29 cellular contexts compared by ENCODE assay signal in genomic region chr7:150430465-150431085, GRCh38. TPM values are rescaled to one million over a fixed set of nuclear protein-coding genes. Genes with fewer than 3 reads are reported as not detected.
DNase-seq lines count a peak whose midpoint lies in the region; ATAC-seq and TF ChIP-seq lines count a peak whose summit lies in the region.
"Had no signal": no experiment of that assay in that cellular context is flagged by ENCODE, and none has a peak within 500 bp of the region (broad histone marks: within the 10 kb centered on the region; RNA-seq: fewer than 3 reads in every experiment).

No MANE protein-coding gene starts in this region.

- no peak overlapping the region for H3K14ac ChIP-seq in neuronal stem cell (ENCODE audit: low read length)

- no peak for ATAC-seq in SK-N-SH treated with all-trans-retinoic acid at 6 μM for 48 hours
- ATAC-seq in DND-41 (ENCODE audit: insufficient read depth, low read depth): no peak
- ATAC-seq in GM19467 (IDR thresholded peaks at IDR 0.05; ENCODE audit: unreplicated experiment): no peak
- ATAC-seq: heart right ventricle; stimulated activated memory B cell treated with anti-CD40 and anti-IgM and Interleukin-4, amounts not matched to agents 10 μg/mL and 1 μg/mL and 100 μg/mL, for 72 hours had no signal

- H3K27ac ChIP-seq in SK-N-SH (ENCODE audit: low read depth in 2 of 2, low read length in 1 of 2) (no peak overlapping the region), DND-41 (ENCODE audit: low read length) (no peak overlapping the region), neuronal stem cell (replicated peaks; ENCODE audit: low read length) (no peak overlapping the region)
- H3K27ac ChIP-seq: 22Rv1, ascending aorta, colonic mucosa, epithelial cell of prostate, heart right ventricle, prostate gland, upper lobe of left lung had no signal

- H3K27me3 ChIP-seq in SK-N-SH (ENCODE audit: insufficient read depth) (peaks cover 19% of the 10 kb centered on the region), DND-41 (ENCODE audit: insufficient read depth, low read length, poor library complexity) (no peaks in the 10 kb centered on the region), adipocyte (replicated peaks; ENCODE audit: control insufficient read depth, insufficient read depth, low read length) (peaks cover 8% of the 10 kb centered on the region), neuronal stem cell (ENCODE audit: control insufficient read depth in 3 of 3, insufficient read depth in 3 of 3, low read depth in 1 of 3, low read length in 3 of 3) (peaks cover 0 to 8% (median 0%) of the 10 kb centered on the region in 3 experiments)
- H3K27me3 ChIP-seq: ascending aorta, colonic mucosa, upper lobe of left lung had no signal

- POLR2A ChIA-PET in SK-N-SH (lab: Yijun Ruan, JAX): no interaction called here

- H3K4me2 ChIP-seq in SK-N-SH: no peak overlapping the region
- no peak overlapping the region for H3K4me2 ChIP-seq in DND-41 (ENCODE audit: insufficient read depth, low read length)
- no peak overlapping the region for H3K4me2 ChIP-seq in neuronal stem cell (ENCODE audit: insufficient read depth, low read length, poor library complexity, severe bottlenecking)

- no peak for DNase-seq in SK-N-SH
- peak; percentile 19 for DNase-seq in DND-41
- peak; percentile 39 for DNase-seq in adipocyte (ENCODE audit: low read depth)
- no peak for DNase-seq in neuronal stem cell (ENCODE audit: low spot score)
- no peak for DNase-seq in NCI-H526 treated with DMSO at 0.1 percent for 48 hours (lab: John Stamatoyannopoulos, UW)
- DNase-seq in HK-2 (ENCODE audit: unreplicated experiment): no peak
- DNase-seq: activated CD4-positive, alpha-beta memory T cell treated with anti-CD3 and anti-CD28 coated beads, Interleukin-2, amount 10 ng/mL, durations not matched to agents 7 days and 5 days; activated naive CD8-positive, alpha-beta T cell treated with anti-CD3 and anti-CD28 coated beads, Interleukin-2, amount 10 ng/mL, durations not matched to agents 7 days and 5 days; activated T-cell treated with anti-CD3 and anti-CD28 coated beads for 4 hours; CD4-positive, CD25-positive, alpha-beta regulatory T cell; colonic mucosa; effector memory CD4-positive, alpha-beta T cell; foreskin melanocyte; heart right ventricle; kidney; NCI-H1092 treated with DMSO at 0.1 percent for 48 hours; NCI-H187; NCI-H526; SHP77; T-helper 9 cell; upper lobe of left lung had no signal

- no peak overlapping the region for H3K23ac ChIP-seq in neuronal stem cell (ENCODE audit: low read depth, low read length, poor library complexity)

- H3K9me3 ChIP-seq in SK-N-SH (no peaks in the 10 kb centered on the region), DND-41 (ENCODE audit: insufficient read depth, low read length, severe bottlenecking) (no peaks in the 10 kb centered on the region), adipocyte (ENCODE audit: control insufficient read depth, low read length) (peaks cover 4% of the 10 kb centered on the region), neuronal stem cell (replicated peaks in 1 of 2; ENCODE audit: control insufficient read depth in 2 of 2, insufficient read depth in 1 of 2, low read depth in 1 of 2, low read length in 2 of 2) (no peaks in the 10 kb centered on the region)
- H3K9me3 ChIP-seq: ascending aorta, colonic mucosa, heart right ventricle, prostate gland, upper lobe of left lung had no signal

- no peak overlapping the region for H2BK5ac ChIP-seq in neuronal stem cell (ENCODE audit: low read length)

- no peak overlapping the region for H2AFZ ChIP-seq in SK-N-SH (ENCODE audit: low read depth)
- H2AFZ ChIP-seq in DND-41 (ENCODE audit: low read depth, low read length): no peak overlapping the region
- no peak overlapping the region for H2AFZ ChIP-seq in neuronal stem cell (ENCODE audit: low read length)

- H3K9me2 ChIP-seq in SK-N-SH: no peaks in the 10 kb centered on the region

- H3K9ac ChIP-seq in SK-N-SH (no peak overlapping the region), DND-41 (ENCODE audit: low read depth, low read length) (no peak overlapping the region), adipocyte (ENCODE audit: low read length) (no peak overlapping the region), neuronal stem cell (ENCODE audit: low read depth, low read length, poor library complexity) (no peak overlapping the region)

- H4K91ac ChIP-seq in neuronal stem cell (ENCODE audit: low read depth, low read length, poor library complexity): no peak overlapping the region

- H3K4me1 ChIP-seq in SK-N-SH (ENCODE audit: control insufficient read depth in 1 of 2, insufficient read depth in 2 of 2, low read depth in 1 of 2, low read length in 1 of 2) (peaks cover 0 to 11% of the 10 kb centered on the region in 2 experiments; a peak in 2 of 4 replicates), DND-41 (ENCODE audit: insufficient read depth, low read length) (peaks cover 41% of the 10 kb centered on the region), adipocyte (ENCODE audit: control insufficient read depth, insufficient read depth, low read length) (peaks cover 7% of the 10 kb centered on the region), neuronal stem cell (ENCODE audit: control insufficient read depth in 2 of 2, insufficient read depth in 1 of 2, low read depth in 1 of 2, low read length in 2 of 2) (peaks cover 10 to 15% of the 10 kb centered on the region in 2 donors)
- H3K4me1 ChIP-seq: ascending aorta, prostate gland had no signal

- TF ChIP-seq RAD21 in SK-N-SH (IDR thresholded peaks at IDR 0.05; ENCODE audit: low read length): no peak

- H3K4me3 ChIP-seq in SK-N-SH (ENCODE audit: low read depth in 2 of 2, low read length in 1 of 2): no peak overlapping the region
- no peak overlapping the region for H3K4me3 ChIP-seq in DND-41 (ENCODE audit: low read depth in 1 of 2, low read length in 2 of 2)
- H3K4me3 ChIP-seq in adipocyte (ENCODE audit: low read length): no peak overlapping the region
- H3K4me3 ChIP-seq in neuronal stem cell (ENCODE audit: low read length in 2 of 2): no peak overlapping the region
- H3K4me3 ChIP-seq: ascending aorta, colonic mucosa, heart right ventricle, prostate gland, upper lobe of left lung had no signal

- H2BK15ac ChIP-seq in neuronal stem cell (ENCODE audit: low read length): no peak overlapping the region

- no peak overlapping the region for H2AK5ac ChIP-seq in neuronal stem cell (ENCODE audit: low read depth, low read length)

- H3K79me1 ChIP-seq in neuronal stem cell (ENCODE audit: low read depth, low read length): no peaks in the 10 kb centered on the region

- H3K18ac ChIP-seq in neuronal stem cell (ENCODE audit: low read length): peak overlapping the region; percentile 72

- 35% methylated on average over 14 of the region's 14 CpGs for WGBS in SK-N-SH (ENCODE audit: low lambda C conversion rate)
- no CpG with 5 or more reads among the region's 14 CpGs for WGBS in neuronal stem cell (ENCODE audit: extremely low coverage in 2 of 2, insufficient read length in 2 of 2, insufficient replicate concordance in 1 of 2), 2 donors

- no peak overlapping the region for H2BK120ac ChIP-seq in neuronal stem cell (ENCODE audit: low read depth, low read length)

- TF ChIP-seq EP300 in SK-N-SH (IDR thresholded peaks at IDR 0.05; ENCODE audit: borderline replicate concordance in 1 of 2, low read depth in 1 of 2, low read length in 1 of 2): no peak

- H4K20me1 ChIP-seq in SK-N-SH (ENCODE audit: insufficient read depth) (no peaks in the 10 kb centered on the region), DND-41 (ENCODE audit: insufficient read depth, low read length) (no peaks in the 10 kb centered on the region)

- H4K8ac ChIP-seq in neuronal stem cell (ENCODE audit: low read depth, low read length): no peak overlapping the region

- CTCF ChIA-PET in SK-N-SH (lab: Yijun Ruan, JAX): interaction anchor here (1.0 to 5.0 kb wide), 5 partner anchors 9 to 67 kb away, joined by 3 to 20 read pairs (median 5); partner anchors contain the start of gene GIMAP8

- TF ChIP-seq CTCF in SK-N-SH (IDR thresholded peaks at IDR 0.05) (no peak), DND-41 (IDR thresholded peaks at IDR 0.05; ENCODE audit: borderline replicate concordance, extremely low read depth, low read length, poor library complexity, severe bottlenecking) (no peak)

- H3K79me2 ChIP-seq in SK-N-SH (ENCODE audit: insufficient read depth) (no peaks in the 10 kb centered on the region), DND-41 (ENCODE audit: insufficient read depth, low read length) (no peaks in the 10 kb centered on the region)

- H2BK12ac ChIP-seq in neuronal stem cell (ENCODE audit: low read length): no peak overlapping the region

- H3K4ac ChIP-seq in neuronal stem cell (ENCODE audit: low read length): no peak overlapping the region

- H3F3A ChIP-seq in SK-N-SH (replicated peaks; ENCODE audit: insufficient read depth): no peaks in the 10 kb centered on the region

- H3K36me3 ChIP-seq in SK-N-SH (replicated peaks in 1 of 2; ENCODE audit: control insufficient read depth in 1 of 2, insufficient read depth in 2 of 2, low read length in 1 of 2) (no peaks in the 10 kb centered on the region), DND-41 (ENCODE audit: insufficient read depth, low read length) (no peaks in the 10 kb centered on the region), adipocyte (ENCODE audit: control insufficient read depth, insufficient read depth, low read length, severe bottlenecking) (no peaks in the 10 kb centered on the region), neuronal stem cell (replicated peaks in 1 of 2; ENCODE audit: control insufficient read depth in 2 of 2, insufficient read depth in 2 of 2, low read length in 2 of 2) (no peaks in the 10 kb centered on the region)
- H3K36me3 ChIP-seq: ascending aorta, colonic mucosa, heart right ventricle, prostate gland, upper lobe of left lung had no signal

TF ChIP-seq in SK-N-SH, 30 proteins besides CTCF, POLR2A, EP300 and RAD21:
- TF ChIP-seq RCOR1 (IDR thresholded peaks at IDR 0.05; ENCODE audit: low read length): no peak
- TF ChIP-seq JUND (IDR thresholded peaks at IDR 0.05): no peak
- 0 out of 2 replicates have a peak, but pooled peaks have one; percentile 24 for TF ChIP-seq TCF12 (IDR thresholded peaks at IDR 0.05)
TF ChIP-seq in SK-N-SH: peak in this region for 1.

TF ChIP-seq in SK-N-SH treated with all-trans-retinoic acid at 6 μM for 48 hours, 23 proteins besides CTCF, POLR2A, EP300 and RAD21 (continues in another document):
- no peak for TF ChIP-seq ZNF565 (CRISPR knock-in tag; conservative IDR thresholded peaks at IDR 0.05; ENCODE audit: low read depth)

RNA-seq across cellular contexts. Expression of gene GIMAP8, which starts 19.9 kb away (rescaled TPM):
- polyA plus RNA-seq in SK-N-SH (2012; rRNA removed): not detected in 2 replicates
- polyA plus RNA-seq in SK-N-SH (2012; cell fraction: cytosol; rRNA removed): not detected in 2 replicates
- polyA plus RNA-seq in SK-N-SH (2012; cell fraction: nucleus; rRNA removed): 0.01 TPM in 1 of 2 replicates, not detected in the other
- not detected for polyA plus RNA-seq in neuronal stem cell (2013, experiment 1 of 2)
- polyA plus RNA-seq in neuronal stem cell (2013, experiment 2 of 2): not detected
- polyA plus RNA-seq: H1 had no signal

RNA-seq across cellular contexts. Expression of gene ZNF775, which starts 51.4 kb away (rescaled TPM):
- 4.6 and 5.0 TPM in 2 replicates for polyA plus RNA-seq in SK-N-SH (2012; rRNA removed)
- polyA plus RNA-seq in SK-N-SH (2012; cell fraction: cytosol; rRNA removed): 2.3 and 3.7 TPM in 2 replicates
- polyA plus RNA-seq in SK-N-SH (2012; cell fraction: nucleus; rRNA removed): 6.9 and 9.8 TPM in 2 replicates
- polyA plus RNA-seq in neuronal stem cell (2013, experiment 1 of 2): 15.9 TPM
- 15.7 TPM for polyA plus RNA-seq in neuronal stem cell (2013, experiment 2 of 2)

Comparison
In these comparisons a context has a peak if more than half of its experiments do, and no peak if none do; other contexts are left out.
1. DNase-seq: peak in DND-41 (single experiment) and adipocyte (single experiment); none in SK-N-SH (single experiment), neuronal stem cell (single experiment), NCI-H526 treated with DMSO at 0.1 percent for 48 hours (single experiment) and HK-2 (single experiment).